In genomic region chr3:151034303-151034702, GRCh38 we compare ENCODE assay signal across 27 cellular contexts. TPM values are rescaled to one million over a fixed set of nuclear protein-coding genes. Genes with fewer than 3 reads are reported as not detected.
"Had no signal": no experiment of that assay in that cellular context is flagged by ENCODE, and none has a peak within 500 bp of the region (broad histone marks: within the 10 kb centered on the region; RNA-seq: fewer than 3 reads in every experiment).

No MANE protein-coding gene starts in this region.

- H3K9ac ChIP-seq: SK-N-SH had no signal

- DNase-seq: activated CD4-positive, alpha-beta T cell treated with anti-CD3 and anti-CD28 coated beads for 4 hours; activated CD8-positive, alpha-beta memory T cell treated with anti-CD3 and anti-CD28 coated beads, Interleukin-2, amount 50 U/mL, for 48 hours; activated CD8-positive, alpha-beta T cell treated with anti-CD3 and anti-CD28 coated beads for 36 hours; activated gamma-delta T cell; activated naive CD4-positive, alpha-beta T cell treated with anti-CD3 and anti-CD28 coated beads, Interleukin-2, amount 10 ng/mL, durations not matched to agents 7 days and 5 days; activated naive CD8-positive, alpha-beta T cell treated with anti-CD3 and anti-CD28 coated beads for 36 hours; activated T-cell treated with anti-CD3 and anti-CD28 coated beads, Interleukin-2, amount 50 U/mL, for 1 hour; brain microvascular endothelial cell; MM.1S; NCI-H1092 treated with DMSO at 0.1 percent for 48 hours; NCI-H1417 treated with DMSO at 0.1 percent for 48 hours; NCI-H1694; NCI-H2029; NCI-H2107; NCI-H2171 treated with DMSO at 0.1 percent for 48 hours; NCI-H226; NCI-H526; NCI-H82; Peyer's patch; Right ventricle myocardium superior; SJCRH30; SK-N-SH; T-helper 1 cell had no signal

- H3K27me3 ChIP-seq: brain microvascular endothelial cell, cardiac muscle cell, Peyer's patch, SJCRH30 had no signal

- H3K4me3 ChIP-seq: cardiac muscle cell, Peyer's patch, SJCRH30 had no signal

- H3K4me1 Mint-ChIP-seq: activated naive CD4-positive, alpha-beta T cell treated with anti-CD3 and anti-CD28 coated beads, Interleukin-2, amount 10 ng/mL, durations not matched to agents 7 days and 5 days; activated naive CD8-positive, alpha-beta T cell treated with anti-CD3 and anti-CD28 coated beads for 36 hours had no signal

- H3K9me3 ChIP-seq: Peyer's patch, SJCRH30, SK-N-SH had no signal

- H3K4me1 ChIP-seq: Peyer's patch had no signal

- H3K36me3 Mint-ChIP-seq: activated naive CD4-positive, alpha-beta T cell treated with anti-CD3 and anti-CD28 coated beads, Interleukin-2, amount 10 ng/mL, durations not matched to agents 7 days and 5 days; activated naive CD8-positive, alpha-beta T cell treated with anti-CD3 and anti-CD28 coated beads for 36 hours had no signal

- H3K27ac ChIP-seq: brain microvascular endothelial cell, cardiac muscle cell, Peyer's patch, RWPE1, SJCRH30, VCaP had no signal

- ATAC-seq: activated CD8-positive, alpha-beta T cell treated with anti-CD3 and anti-CD28 coated beads for 36 hours had no signal

- H3K9me3 Mint-ChIP-seq: activated CD8-positive, alpha-beta T cell treated with anti-CD3 and anti-CD28 coated beads for 36 hours; activated naive CD4-positive, alpha-beta T cell treated with anti-CD3 and anti-CD28 coated beads, Interleukin-2, amount 10 ng/mL, durations not matched to agents 7 days and 5 days; activated naive CD8-positive, alpha-beta T cell treated with anti-CD3 and anti-CD28 coated beads for 36 hours; activated T-helper 1 cell treated with anti-CD3 and anti-CD28 coated beads, Interleukin-12 subunit alpha, Interleukin-12 subunit beta, Interleukin-2, Interleukin-4 antibody, amounts not matched to agents 30 ng/mL and 10 ng/mL and 1 ng/mL, durations not matched to agents 14 hours and 24 hours and 36 hours had no signal

- H3K27ac Mint-ChIP-seq: activated CD8-positive, alpha-beta T cell treated with anti-CD3 and anti-CD28 coated beads for 36 hours; activated naive CD4-positive, alpha-beta T cell treated with anti-CD3 and anti-CD28 coated beads, Interleukin-2, amount 10 ng/mL, durations not matched to agents 7 days and 5 days; activated naive CD8-positive, alpha-beta T cell treated with anti-CD3 and anti-CD28 coated beads for 36 hours; activated T-helper 1 cell treated with anti-CD3 and anti-CD28 coated beads, Interleukin-12 subunit alpha, Interleukin-12 subunit beta, Interleukin-2, Interleukin-4 antibody, amounts not matched to agents 30 ng/mL and 10 ng/mL and 1 ng/mL, durations not matched to agents 14 hours and 24 hours and 36 hours had no signal

- H3K36me3 ChIP-seq: brain microvascular endothelial cell, cardiac muscle cell, Peyer's patch, SJCRH30 had no signal

- H3K4me3 Mint-ChIP-seq: activated CD8-positive, alpha-beta T cell treated with anti-CD3 and anti-CD28 coated beads for 36 hours; activated naive CD4-positive, alpha-beta T cell treated with anti-CD3 and anti-CD28 coated beads, Interleukin-2, amount 10 ng/mL, durations not matched to agents 7 days and 5 days; activated naive CD8-positive, alpha-beta T cell treated with anti-CD3 and anti-CD28 coated beads for 36 hours; activated T-helper 1 cell treated with anti-CD3 and anti-CD28 coated beads, Interleukin-12 subunit alpha, Interleukin-12 subunit beta, Interleukin-2, Interleukin-4 antibody, amounts not matched to agents 30 ng/mL and 10 ng/mL and 1 ng/mL, durations not matched to agents 14 hours and 24 hours and 36 hours had no signal

- H3K27me3 Mint-ChIP-seq: activated CD8-positive, alpha-beta T cell treated with anti-CD3 and anti-CD28 coated beads for 36 hours; activated naive CD4-positive, alpha-beta T cell treated with anti-CD3 and anti-CD28 coated beads, Interleukin-2, amount 10 ng/mL, durations not matched to agents 7 days and 5 days; activated naive CD8-positive, alpha-beta T cell treated with anti-CD3 and anti-CD28 coated beads for 36 hours had no signal

- H3K4me2 ChIP-seq: SK-N-SH had no signal

RNA-seq across cellular contexts. Expression of gene MED12L, which starts 51.2 kb away (rescaled TPM):
- total RNA-seq: SJCRH30 had no signal
